In the genomic region with DNA sequence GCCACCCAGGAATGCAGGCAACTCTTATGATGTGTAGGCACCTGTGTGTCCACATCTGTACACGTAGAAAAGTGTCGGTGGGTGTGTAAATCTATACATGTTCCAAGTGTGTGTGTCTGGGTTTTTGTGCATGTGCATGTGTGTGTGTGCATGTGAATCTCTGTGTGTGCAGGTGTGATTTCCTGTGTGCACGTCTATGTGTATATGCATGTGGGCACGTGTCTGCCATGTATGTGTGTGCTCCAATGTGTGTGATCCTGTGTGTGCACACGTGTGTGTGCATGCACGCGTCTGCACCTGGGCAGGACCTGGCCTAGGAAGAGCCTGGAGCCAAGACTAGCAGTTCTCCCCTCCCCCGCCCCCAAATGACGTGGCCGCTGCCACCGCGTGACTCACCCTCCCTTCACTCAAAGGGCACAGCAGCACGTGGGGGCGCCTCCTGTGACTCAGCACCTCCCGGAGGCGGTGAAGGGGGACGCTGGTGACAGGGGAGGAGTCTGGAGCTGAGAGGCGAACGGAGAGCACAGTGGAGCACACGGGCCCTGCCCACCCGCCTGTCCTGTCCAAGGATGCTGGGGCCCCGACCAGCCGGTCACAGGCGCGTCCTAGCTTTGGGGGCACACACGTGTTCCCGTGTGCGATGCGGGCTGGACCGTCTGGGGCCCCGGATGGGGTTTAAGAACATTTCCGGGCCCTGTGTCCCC, we compare ENCODE assay signal across 8 cellular contexts. TPM values are rescaled to one million over a fixed set of nuclear protein-coding genes. Genes with fewer than 3 reads are reported as not detected.
DNase-seq lines count a peak whose midpoint lies in the region; ATAC-seq and TF ChIP-seq lines count a peak whose summit lies in the region.

No MANE protein-coding gene starts in this region.

- H3K9me3 Mint-ChIP-seq in activated T-helper 17 cell treated with anti-CD3 and anti-CD28 coated beads, Interleukin-2, amount 50 U/mL, for 72 hours: no peaks in the 10 kb centered on the region
- H3K9me3 Mint-ChIP-seq in naive thymus-derived CD8-positive, alpha-beta T cell: no peaks in the 10 kb centered on the region
- peaks cover 3% of the 10 kb centered on the region for H3K9me3 Mint-ChIP-seq in stimulated activated memory B cell treated with anti-CD40 and anti-IgM and Interleukin-4, amounts not matched to agents 10 μg/mL and 1 μg/mL and 100 μg/mL, for 72 hours

- peaks cover 12% of the 10 kb centered on the region for H3K4me1 Mint-ChIP-seq in activated T-helper 17 cell treated with anti-CD3 and anti-CD28 coated beads, Interleukin-2, amount 50 U/mL, for 72 hours
- peaks cover 10 to 34% (median 32%) of the 10 kb centered on the region in 4 donors for H3K4me1 Mint-ChIP-seq in naive thymus-derived CD8-positive, alpha-beta T cell
- peaks cover 46% of the 10 kb centered on the region for H3K4me1 Mint-ChIP-seq in stimulated activated memory B cell treated with anti-CD40 and anti-IgM and Interleukin-4, amounts not matched to agents 10 μg/mL and 1 μg/mL and 100 μg/mL, for 72 hours

- POLR2A ChIA-PET in naive thymus-derived CD8-positive, alpha-beta T cell (lab: Charles Lee): interaction anchor here (1.0 to 4.0 kb wide), 5 partner anchors 10 to 36 kb away, joined by 3 to 54 read pairs (median 5); partner anchors contain the start of gene PIM3

- H3K36me3 Mint-ChIP-seq in activated T-helper 17 cell treated with anti-CD3 and anti-CD28 coated beads, Interleukin-2, amount 50 U/mL, for 72 hours (ENCODE audit: low read depth): peaks cover 35% of the 10 kb centered on the region
- H3K36me3 Mint-ChIP-seq in naive thymus-derived CD8-positive, alpha-beta T cell: no peaks in the 10 kb centered on the region
- H3K36me3 Mint-ChIP-seq in stimulated activated memory B cell treated with anti-CD40 and anti-IgM and Interleukin-4, amounts not matched to agents 10 μg/mL and 1 μg/mL and 100 μg/mL, for 72 hours: peaks cover 5% of the 10 kb centered on the region

- H3K27ac Mint-ChIP-seq in activated T-helper 17 cell treated with anti-CD3 and anti-CD28 coated beads, Interleukin-2, amount 50 U/mL, for 72 hours: peak overlapping the region; percentile 94
- H3K27ac Mint-ChIP-seq in naive thymus-derived CD8-positive, alpha-beta T cell: peak overlapping the region; percentile 84 to 97 (median 95)
- peak overlapping the region; percentile 95 for H3K27ac Mint-ChIP-seq in stimulated activated memory B cell treated with anti-CD40 and anti-IgM and Interleukin-4, amounts not matched to agents 10 μg/mL and 1 μg/mL and 100 μg/mL, for 72 hours

- H3K4me3 Mint-ChIP-seq in activated T-helper 17 cell treated with anti-CD3 and anti-CD28 coated beads, Interleukin-2, amount 50 U/mL, for 72 hours: peak overlapping the region; percentile 85
- peak overlapping the region; percentile 79 to 90 (median 86) for H3K4me3 Mint-ChIP-seq in naive thymus-derived CD8-positive, alpha-beta T cell
- peak overlapping the region; percentile 79 for H3K4me3 Mint-ChIP-seq in stimulated activated memory B cell treated with anti-CD40 and anti-IgM and Interleukin-4, amounts not matched to agents 10 μg/mL and 1 μg/mL and 100 μg/mL, for 72 hours

- no peak for TF ChIP-seq CTCF in fibroblast of pulmonary artery (IDR thresholded peaks at IDR 0.05; ENCODE audit: low read length, missing control alignments)

- ATAC-seq in GM19452 (IDR thresholded peaks at IDR 0.05; ENCODE audit: unreplicated experiment): peak; percentile 64
- peak; percentile 87 for ATAC-seq in activated T-helper 17 cell treated with anti-CD3 and anti-CD28 coated beads, Interleukin-2, amount 50 U/mL, for 72 hours (replicated peaks)
- peak; percentile 89 for ATAC-seq in naive thymus-derived CD8-positive, alpha-beta T cell
- peak; percentile 90 for ATAC-seq in stimulated activated memory B cell treated with anti-CD40 and anti-IgM and Interleukin-4, amounts not matched to agents 10 μg/mL and 1 μg/mL and 100 μg/mL, for 72 hours

- H3K4me3 ChIP-seq in fibroblast of pulmonary artery (replicated peaks; ENCODE audit: low read depth, low read length): peak overlapping the region; percentile 45

- DNase-seq in CMK (ENCODE audit: low read depth) (peak; percentile 92), HS-5 (ENCODE audit: low read depth) (peak; percentile 93), RPMI8226 (peak; percentile 99), fibroblast of pulmonary artery (ENCODE audit: low read depth) (peak; percentile 95)
- peak; percentile 79 to 96 (median 87) for DNase-seq in naive thymus-derived CD8-positive, alpha-beta T cell

- H3K27me3 Mint-ChIP-seq in activated T-helper 17 cell treated with anti-CD3 and anti-CD28 coated beads, Interleukin-2, amount 50 U/mL, for 72 hours: no peaks in the 10 kb centered on the region
- peaks cover 0 to 1% (median 0%) of the 10 kb centered on the region in 5 donors for H3K27me3 Mint-ChIP-seq in naive thymus-derived CD8-positive, alpha-beta T cell
- H3K27me3 Mint-ChIP-seq in stimulated activated memory B cell treated with anti-CD40 and anti-IgM and Interleukin-4, amounts not matched to agents 10 μg/mL and 1 μg/mL and 100 μg/mL, for 72 hours: no peaks in the 10 kb centered on the region

RNA-seq across cellular contexts. Expression of gene PIM3, which starts 10.1 kb away (rescaled TPM):
- total RNA-seq in activated T-helper 17 cell treated with anti-CD3 and anti-CD28 coated beads, Interleukin-2, amount 50 U/mL, for 72 hours: 100 to 1,000 TPM in 1 of 2 donors, 10 to 100 TPM in 1; 94.8 to 235 TPM
- total RNA-seq in naive thymus-derived CD8-positive, alpha-beta T cell: 10 to 100 TPM; 42.0 to 44.0 TPM
- 10 to 100 TPM; 12.4 to 26.0 (median 13.6) TPM for polyA plus RNA-seq in naive thymus-derived CD8-positive, alpha-beta T cell

RNA-seq across cellular contexts. Expression of gene IL17REL, which starts 41.9 kb away (rescaled TPM):
- total RNA-seq in activated T-helper 17 cell treated with anti-CD3 and anti-CD28 coated beads, Interleukin-2, amount 50 U/mL, for 72 hours: under 1 TPM; 0.09 to 0.42 TPM
- not detected for total RNA-seq in naive thymus-derived CD8-positive, alpha-beta T cell
- not detected for polyA plus RNA-seq in naive thymus-derived CD8-positive, alpha-beta T cell

RNA-seq across cellular contexts. Expression of gene CRELD2, which starts 52.2 kb away (rescaled TPM):
- 10 to 100 TPM; 22.7 to 38.6 TPM for total RNA-seq in activated T-helper 17 cell treated with anti-CD3 and anti-CD28 coated beads, Interleukin-2, amount 50 U/mL, for 72 hours
- total RNA-seq in naive thymus-derived CD8-positive, alpha-beta T cell: 10 to 100 TPM; 22.1 to 28.0 TPM
- 10 to 100 TPM; 35.8 to 43.6 (median 37.0) TPM for polyA plus RNA-seq in naive thymus-derived CD8-positive, alpha-beta T cell

RNA-seq across cellular contexts. Expression of gene ALG12, which starts 52.4 kb away (rescaled TPM):
- 10 to 100 TPM; 19.5 to 21.9 TPM for total RNA-seq in activated T-helper 17 cell treated with anti-CD3 and anti-CD28 coated beads, Interleukin-2, amount 50 U/mL, for 72 hours
- total RNA-seq in naive thymus-derived CD8-positive, alpha-beta T cell: 10 to 100 TPM; 20.3 to 23.6 TPM
- polyA plus RNA-seq in naive thymus-derived CD8-positive, alpha-beta T cell: 10 to 100 TPM; 10.8 to 17.0 (median 16.9) TPM

Comparison
In these comparisons a context has a peak if more than half of its experiments do, and no peak if none do; other contexts are left out.
1. Peak in every context shown above with its lines: DNase-seq, ATAC-seq and H3K4me3 ChIP-seq.